ENCODE assay signal across 20 cellular contexts in the genomic region with DNA sequence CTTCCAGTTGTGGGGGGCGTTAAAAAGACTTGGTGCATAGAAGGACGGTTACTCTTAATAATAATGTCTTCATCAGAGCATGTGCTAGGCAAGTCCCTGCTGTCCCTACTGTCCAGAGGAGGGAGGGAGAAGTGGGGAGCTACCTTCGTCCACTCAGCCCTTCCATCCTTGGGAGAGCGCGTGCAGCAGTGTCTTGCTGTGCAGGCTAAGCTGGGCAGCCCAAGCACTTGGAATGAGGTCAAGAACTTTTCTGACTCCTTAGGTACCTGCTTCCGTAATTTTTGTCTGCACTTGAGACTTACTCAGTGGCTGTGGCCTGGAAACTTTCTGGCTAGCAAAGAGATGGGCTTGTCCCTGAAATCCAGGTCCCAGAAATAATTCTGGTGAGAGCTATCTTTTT.
A peak's percentile ranks its signal among the peaks of the same experiment; 100 is the strongest.
DNase-seq lines count a peak whose midpoint lies in the region; ATAC-seq, FAIRE-seq and TF ChIP-seq lines count a peak whose summit lies in the region.
"Had no signal": no experiment of that assay in that cellular context is flagged by ENCODE, and none has a peak within 500 bp of the region (broad histone marks: within the 10 kb centered on the region; RNA-seq: fewer than 3 reads in every experiment).

No MANE protein-coding gene starts in this region.

- H2AK5ac ChIP-seq in H1 (ENCODE audit: low read depth, low read length) = no peak overlapping the region

- no peak overlapping the region for H2BK15ac ChIP-seq in H1 (ENCODE audit: low read length)

- no peaks in the 10 kb centered on the region for H3K79me1 ChIP-seq in H1 (ENCODE audit: low read depth, low read length)

- TF ChIP-seq EP300 in H1 (IDR thresholded peaks at IDR 0.05; ENCODE audit: borderline replicate concordance in 1 of 2, low read depth in 2 of 2, low read length in 2 of 2) = no peak

- H3K4me1 ChIP-seq in H1 (replicated peaks in 1 of 4; ENCODE audit: control insufficient read depth in 3 of 4, insufficient read depth in 4 of 4, low read length in 3 of 4) (peaks cover 0 to 5% (median 0%) of the 10 kb centered on the region in 4 experiments; a peak in 1 of 7 replicates), thyroid gland (no peaks in the 10 kb centered on the region), Karpas-422 (ENCODE audit: low read length) (no peaks in the 10 kb centered on the region)
- H3K4me1 ChIP-seq: A549; BLaER1 treated with 17β-estradiol and CSF1 and Interleukin-3, amounts not matched to agents 10 nM and 100 nM; Caco-2 had no signal

- H3K27me3 ChIP-seq in H1 (replicated peaks in 1 of 4; ENCODE audit: control insufficient read depth in 3 of 4, extremely low read depth in 1 of 4, insufficient read depth in 3 of 4, low read length in 3 of 4) = no peaks in the 10 kb centered on the region
- H3K27me3 ChIP-seq in thyroid gland = no peaks in the 10 kb centered on the region
- H3K27me3 ChIP-seq in Karpas-422 (ENCODE audit: low read length) = no peaks in the 10 kb centered on the region
- H3K27me3 ChIP-seq: BLaER1 treated with 17β-estradiol and CSF1 and Interleukin-3, amounts not matched to agents 10 nM and 100 nM had no signal

- no peaks in the 10 kb centered on the region for H3K23me2 ChIP-seq in H1 (ENCODE audit: low read depth, low read length)

- H3K14ac ChIP-seq in H1 (ENCODE audit: insufficient read length) = no peak overlapping the region

- TF ChIP-seq RAD21 in H1 (IDR thresholded peaks at IDR 0.05 in 1 of 2, conservative IDR thresholded peaks at IDR 0.05 in 1 of 2; ENCODE audit: low read depth in 2 of 2, low read length in 2 of 2) = no peak

- H2BK12ac ChIP-seq in H1 (ENCODE audit: low read depth, low read length) = no peak overlapping the region

- no peak overlapping the region for H4K5ac ChIP-seq in H1 (ENCODE audit: insufficient read length, low read depth, low read length)

- no peaks in the 10 kb centered on the region for H3K79me2 ChIP-seq in H1 (ENCODE audit: control insufficient read depth in 1 of 2, insufficient read depth in 2 of 2, low read length in 2 of 2)
- no peaks in the 10 kb centered on the region for H3K79me2 ChIP-seq in Karpas-422 (ENCODE audit: low read length)

- H4K8ac ChIP-seq in H1 (ENCODE audit: extremely low read depth, insufficient read depth, low read length) = no peak overlapping the region

- no peak overlapping the region for H2BK5ac ChIP-seq in H1 (ENCODE audit: low read depth, low read length)

- H4K20me1 ChIP-seq in H1 (replicated peaks in 1 of 2; ENCODE audit: control insufficient read depth in 1 of 2, insufficient read depth in 2 of 2, low read length in 2 of 2) (no peaks in the 10 kb centered on the region), Karpas-422 (ENCODE audit: insufficient read depth, low read depth, low read length) (no peaks in the 10 kb centered on the region)
- H4K20me1 ChIP-seq: BLaER1 treated with 17β-estradiol and CSF1 and Interleukin-3, amounts not matched to agents 10 nM and 100 nM had no signal

- CTCF ChIA-PET in H1 (lab: Charles Lee; ENCODE audit: partially characterized antibody) = no interaction called here

- H3K27ac ChIP-seq in H1 (ENCODE audit: low read depth, low read length) = no peak overlapping the region
- no peak overlapping the region for H3K27ac ChIP-seq in thyroid gland
- H3K27ac ChIP-seq in Karpas-422 (ENCODE audit: low read length) = no peak overlapping the region
- H3K27ac ChIP-seq: 22Rv1; A549; BLaER1 treated with 17β-estradiol and CSF1 and Interleukin-3, amounts not matched to agents 10 nM and 100 nM; C4-2B had no signal

- H3K9me3 ChIP-seq in H1 (ENCODE audit: insufficient read depth in 2 of 2, low read depth in 1 of 2, low read length in 1 of 2) (no peaks in the 10 kb centered on the region), thyroid gland (no peaks in the 10 kb centered on the region), Karpas-422 (ENCODE audit: low read length) (peaks cover 8% of the 10 kb centered on the region; the same call in 1 of the 2 replicates)
- H3K9me3 ChIP-seq: BLaER1 treated with 17β-estradiol and CSF1 and Interleukin-3, amounts not matched to agents 10 nM and 100 nM; Caco-2 had no signal

- H3K36me3 ChIP-seq in H1 (ENCODE audit: control insufficient read depth in 2 of 4, insufficient read depth in 4 of 4, low read length in 3 of 4) (no peaks in the 10 kb centered on the region), thyroid gland (no peaks in the 10 kb centered on the region), Karpas-422 (ENCODE audit: insufficient read depth, low read length) (no peaks in the 10 kb centered on the region)
- H3K36me3 ChIP-seq: BLaER1 treated with 17β-estradiol and CSF1 and Interleukin-3, amounts not matched to agents 10 nM and 100 nM had no signal

- H2AFZ ChIP-seq in H1 (ENCODE audit: low read length) (peak overlapping the region; percentile 81), Karpas-422 (ENCODE audit: low read length) (no peak overlapping the region)

- intact Hi-C loops in thyroid gland (cut with DNase I) = no loop called here

- no peak overlapping the region for H2BK20ac ChIP-seq in H1 (ENCODE audit: low read length)

- DNase-seq in GM12891 (ENCODE audit: insufficient read length, low spot score) = no peak
- DNase-seq in H1 (ENCODE audit: low read depth in 1 of 2, low spot score in 2 of 2) = no peak
- peak; percentile 60 to 64 for DNase-seq in thyroid gland
- no peak for DNase-seq in Karpas-422
- DNase-seq: AML-193; Caco-2; Calu3; CD4-positive, alpha-beta T cell; CD8-positive, alpha-beta T cell; DMS79 treated with DMSO at 0.1 percent for 48 hours; GF-D8 had no signal

- H3K4ac ChIP-seq in H1 (replicated peaks; ENCODE audit: insufficient read length, low read depth, low read length) = no peak overlapping the region

- POLR2A ChIA-PET in H1 (lab: Charles Lee; ENCODE audit: partially characterized antibody) = no interaction called here

- H3K18ac ChIP-seq in H1 (ENCODE audit: extremely low read depth, low read length) = no peak overlapping the region

- ATAC-seq in GM21526 (IDR thresholded peaks at IDR 0.05; ENCODE audit: low FRiP score, unreplicated experiment) = no peak
- ATAC-seq: A549; CD8-positive, alpha-beta T cell had no signal

- no peak overlapping the region for H2BK120ac ChIP-seq in H1 (replicated peaks; ENCODE audit: low read depth, low read length)

- no peak for TF ChIP-seq CTCF in H1 (IDR thresholded peaks at IDR 0.05; ENCODE audit: control extremely low read depth in 1 of 3, insufficient read depth in 1 of 3, low read depth in 1 of 3, low read length in 3 of 3)
- TF ChIP-seq CTCF in thyroid gland (IDR thresholded peaks at IDR 0.05) = no peak

- TF ChIP-seq POLR2A in GM12891 (IDR thresholded peaks at IDR 0.05; ENCODE audit: low read depth, low read length) (no peak), H1 (IDR thresholded peaks at IDR 0.05; ENCODE audit: control extremely low read depth in 1 of 2, low read depth in 2 of 2, low read length in 2 of 2) (no peak), thyroid gland (IDR thresholded peaks at IDR 0.05) (no peak)

- H3K4me3 ChIP-seq in H1 (ENCODE audit: extremely low read depth in 1 of 4, insufficient read depth in 2 of 4, low read depth in 3 of 4, low read length in 4 of 4) (no peak overlapping the region), thyroid gland (replicated peaks in 1 of 3) (no peak overlapping the region), Karpas-422 (ENCODE audit: low read length) (no peak overlapping the region)
- H3K4me3 ChIP-seq: A549; BLaER1 treated with 17β-estradiol and CSF1 and Interleukin-3, amounts not matched to agents 10 nM and 100 nM had no signal

- H4K91ac ChIP-seq in H1 (replicated peaks; ENCODE audit: insufficient read length, low read length) = no peak overlapping the region

- no peak overlapping the region for H3K23ac ChIP-seq in H1 (ENCODE audit: insufficient read length)

- no peak overlapping the region for H3K56ac ChIP-seq in H1 (replicated peaks; ENCODE audit: insufficient read length, low read depth, low read length)

- WGBS in H1 (ENCODE audit: extremely low coverage in 1 of 2, insufficient coverage in 1 of 2, insufficient read length in 1 of 2, insufficient replicate concordance in 2 of 2, low coverage in 1 of 2, low lambda C conversion rate in 2 of 2, missing lambda C conversion rate in 1 of 2), 2 experiments = 89% methylated on average over 6 of the region's 6 CpGs; no CpG with 5 or more reads in 1 of the 2 experiments
- 47 to 64% methylated on average over 6 of the region's 6 CpGs for WGBS in thyroid gland, 2 donors

- H3K9me2 ChIP-seq in Karpas-422 (replicated peaks; ENCODE audit: insufficient read depth, low read length) = no peaks in the 10 kb centered on the region

- FAIRE-seq in GM12891 (lab: Jason Lieb, UNC) (peak; percentile 9), H1 (lab: Jason Lieb, UNC) (no peak)
- FAIRE-seq: A549, D721Med, G401.6, GM12892, GM18507 had no signal

- H3K4me2 ChIP-seq in H1 (ENCODE audit: insufficient read depth in 1 of 2, low read depth in 2 of 2, low read length in 2 of 2) (no peak overlapping the region), Karpas-422 (ENCODE audit: low read depth, low read length, poor library complexity, severe bottlenecking) (no peak overlapping the region)
- H3K4me2 ChIP-seq: A549; BLaER1 treated with 17β-estradiol and CSF1 and Interleukin-3, amounts not matched to agents 10 nM and 100 nM had no signal

- H3K9ac ChIP-seq in H1 (replicated peaks in 1 of 4; ENCODE audit: extremely low read depth in 1 of 4, low read depth in 3 of 4, low read length in 3 of 4) (no peak overlapping the region), Karpas-422 (ENCODE audit: low read length) (no peak overlapping the region)
- H3K9ac ChIP-seq: BLaER1 treated with 17β-estradiol and CSF1 and Interleukin-3, amounts not matched to agents 10 nM and 100 nM had no signal

TF ChIP-seq in GM12891, 5 proteins besides CTCF, POLR2A, EP300 and RAD21:
- no peak for TF ChIP-seq SPI1 (IDR thresholded peaks at IDR 0.05; ENCODE audit: low read depth, low read length)
- TF ChIP-seq TAF1 (IDR thresholded peaks at IDR 0.05; ENCODE audit: low read depth, low read length) = no peak
- TF ChIP-seq PAX5 (IDR thresholded peaks at IDR 0.05; ENCODE audit: insufficient read depth, low read length, severe bottlenecking) = no peak
- no peak for TF ChIP-seq POLR2AphosphoS5 (IDR thresholded peaks at IDR 0.05; ENCODE audit: low read depth, low read length)
- no peak for TF ChIP-seq POU2F2 (IDR thresholded peaks at IDR 0.05; ENCODE audit: low read depth, low read length)
TF ChIP-seq in GM12891: peak in this region for 0.

TF ChIP-seq in H1, 55 proteins besides CTCF, POLR2A, EP300 and RAD21 (continues in another document):
- no peak for TF ChIP-seq KDM1A (IDR thresholded peaks at IDR 0.05; ENCODE audit: borderline replicate concordance, low read length)
- no peak for TF ChIP-seq YY1 (IDR thresholded peaks at IDR 0.05; ENCODE audit: low read depth, low read length)
- TF ChIP-seq SP1 (IDR thresholded peaks at IDR 0.05; ENCODE audit: low read depth, low read length) = no peak
- no peak for TF ChIP-seq ZNF274 (IDR thresholded peaks at IDR 0.05; ENCODE audit: borderline replicate concordance, extremely low read depth, low read length)

Comparison
In these comparisons a context has a peak if more than half of its experiments do, and no peak if none do; other contexts are left out.
1. DNase-seq: peak in thyroid gland (2 of 2); none in GM12891 (single experiment), H1 (0 of 2) and Karpas-422 (single experiment).